In the genomic region with DNA sequence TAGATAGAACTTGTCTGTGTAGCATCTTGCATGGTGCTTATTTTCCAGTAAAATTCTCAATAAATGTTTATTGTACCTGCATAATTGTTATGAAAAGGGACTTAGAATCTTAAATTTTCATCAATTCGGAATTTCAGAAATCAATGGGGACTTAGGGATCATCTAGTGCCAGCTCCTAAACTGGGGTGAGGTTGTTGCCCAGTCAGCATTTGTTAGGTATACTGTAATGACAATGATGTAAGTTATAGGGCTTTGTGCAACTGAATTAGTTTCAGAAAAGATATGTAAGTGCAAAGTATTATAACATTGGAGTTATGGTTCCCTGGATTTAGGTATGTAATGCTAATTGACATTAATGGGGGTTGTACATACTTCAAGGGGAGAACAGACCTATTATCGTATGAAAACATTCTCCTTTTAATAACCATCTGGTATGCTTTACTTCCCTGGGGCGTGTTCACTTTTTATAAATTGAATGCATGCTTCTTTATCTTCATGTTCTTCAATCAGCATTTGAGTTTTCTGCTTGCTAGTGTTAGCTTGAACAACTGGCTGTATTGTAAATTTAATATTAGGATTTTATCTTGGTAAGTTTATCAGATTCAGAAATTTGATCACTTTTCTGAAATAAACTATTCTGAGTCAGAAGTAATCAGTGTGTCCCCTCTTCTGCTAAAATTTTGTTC, we compare ENCODE assay signal across 21 cellular contexts.
DNase-seq lines count a peak whose midpoint lies in the region; ATAC-seq, FAIRE-seq and TF ChIP-seq lines count a peak whose summit lies in the region.
"Had no signal": no experiment of that assay in that cellular context is flagged by ENCODE, and none has a peak within 500 bp of the region (broad histone marks: within the 10 kb centered on the region; RNA-seq: fewer than 3 reads in every experiment).

No MANE protein-coding gene starts in this region.

- H3K4me3 ChIP-seq in HepG2 (replicated peaks in 1 of 3; ENCODE audit: insufficient read depth in 1 of 3, low read depth in 2 of 3, low read length in 3 of 3) (no peak overlapping the region), right lobe of liver (no peak overlapping the region), SK-N-MC (0 out of 2 replicates have a peak overlapping the region, but pooled peaks have one; percentile 15)
- H3K4me3 ChIP-seq: MG63, SJSA1 had no signal

- H3K9ac ChIP-seq in HepG2 (ENCODE audit: insufficient read depth, low read depth, low read length), result no peak overlapping the region
- no peak overlapping the region for H3K9ac ChIP-seq in SK-N-MC (ENCODE audit: insufficient read length)

- FAIRE-seq in HepG2 (lab: Jason Lieb, UNC), result no peak
- FAIRE-seq: GM12891 had no signal

- POLR2A ChIA-PET in HepG2 (lab: Yijun Ruan, JAX), result no interaction called here

- no peak overlapping the region for H3K4me2 ChIP-seq in HepG2 (ENCODE audit: low read depth, low read length)

- intact Hi-C loops in HepG2 (cut with micrococcal nuclease; ENCODE audit: unreplicated experiment) (no loop called here), right lobe of liver (cut with DNase I) (no loop called here)

- H3K27ac ChIP-seq in HepG2 (ENCODE audit: extremely low read length, insufficient read depth, low read length), result no peak overlapping the region
- H3K27ac ChIP-seq in right lobe of liver, result no peak overlapping the region
- no peak overlapping the region for H3K27ac ChIP-seq in SK-N-MC
- H3K27ac ChIP-seq: C4-2B, SJSA1 had no signal

- peaks cover 7% of the 10 kb centered on the region for H3K36me3 Mint-ChIP-seq in chondrocyte (ENCODE audit: low read depth)

- no peak for ATAC-seq in HepG2
- no peak for ATAC-seq in right lobe of liver
- no peak for ATAC-seq in HG03565 (IDR thresholded peaks at IDR 0.05; ENCODE audit: unreplicated experiment)
- ATAC-seq in GM21723 (IDR thresholded peaks at IDR 0.05; ENCODE audit: unreplicated experiment), result no peak
- ATAC-seq: CD8-positive, alpha-beta T cell had no signal

- H3K27ac Mint-ChIP-seq in chondrocyte (ENCODE audit: unreplicated experiment), result no peak overlapping the region
- H3K27ac Mint-ChIP-seq: B cell; CD8-positive, alpha-beta T cell had no signal

- CTCF ChIA-PET in HepG2 (lab: Yijun Ruan, JAX; ENCODE audit: low intra/inter-chr PET ratio, low total read pairs), result no interaction called here

- no peaks in the 10 kb centered on the region for H3K27me3 ChIP-seq in HepG2 (ENCODE audit: control insufficient read depth in 1 of 2, insufficient read depth in 2 of 2, low read length in 2 of 2)
- no peaks in the 10 kb centered on the region for H3K27me3 ChIP-seq in right lobe of liver
- H3K27me3 ChIP-seq: MG63, SJSA1 had no signal

- H4K20me1 ChIP-seq in HepG2 (ENCODE audit: insufficient read depth, low read length), result no peaks in the 10 kb centered on the region

- TF ChIP-seq EP300 in HepG2 (IDR thresholded peaks at IDR 0.05; ENCODE audit: low read depth in 2 of 2, low read length in 2 of 2), result no peak
- TF ChIP-seq EP300 in HepG2 (CRISPR knock-in tag; IDR thresholded peaks at IDR 0.05; ENCODE audit: borderline replicate concordance), result no peak

- H3K9me3 ChIP-seq in HepG2 (ENCODE audit: low read length), result no peaks in the 10 kb centered on the region
- H3K9me3 ChIP-seq in right lobe of liver, result no peaks in the 10 kb centered on the region
- H3K9me3 ChIP-seq in SK-N-MC (ENCODE audit: low read depth, low read length), result no peaks in the 10 kb centered on the region
- H3K9me3 ChIP-seq: Caco-2, SJSA1 had no signal

- TF ChIP-seq RAD21 in HepG2 (CRISPR knock-in tag; IDR thresholded peaks at IDR 0.05), result no peak

- 38% methylated on average over 3 of the region's 3 CpGs for WGBS in HepG2 (ENCODE audit: low lambda C conversion rate)
- 82% methylated on average over 3 of the region's 3 CpGs for WGBS in right lobe of liver (ENCODE audit: insufficient coverage, low coverage, low lambda C conversion rate, missing lambda C conversion rate)

- H3K4me3 Mint-ChIP-seq in chondrocyte (ENCODE audit: unreplicated experiment), result no peak overlapping the region
- H3K4me3 Mint-ChIP-seq: B cell; CD8-positive, alpha-beta T cell had no signal

- DNase-seq in HepG2 (ENCODE audit: low spot score) (no peak), right lobe of liver (no peak), NCI-H146 (lab: John Stamatoyannopoulos, UW) (peak; percentile 73), SK-N-MC (ENCODE audit: low read depth, low spot score) (no peak), chondrocyte (ENCODE audit: low spot score) (no peak)
- DNase-seq: Caco-2; CD8-positive, alpha-beta T cell; GF-D8; KG1; MG63; NCI-H1436; NCI-H345; NCI-H526; Right ventricle myocardium superior; RPMI8226 had no signal

- peaks cover 8% of the 10 kb centered on the region for H3K9me3 Mint-ChIP-seq in chondrocyte (ENCODE audit: low read depth)

- no peaks in the 10 kb centered on the region for H3K27me3 Mint-ChIP-seq in chondrocyte (ENCODE audit: low read depth)
- H3K27me3 Mint-ChIP-seq: B cell had no signal

- H3K4me1 Mint-ChIP-seq in chondrocyte (ENCODE audit: low read depth), result no peaks in the 10 kb centered on the region
- H3K4me1 Mint-ChIP-seq: B cell had no signal

- H3K36me3 ChIP-seq in HepG2 (replicated peaks in 1 of 2; ENCODE audit: control insufficient read depth in 1 of 2, insufficient read depth in 2 of 2, low read length in 2 of 2) (no peaks in the 10 kb centered on the region), right lobe of liver (no peaks in the 10 kb centered on the region), SK-N-MC (ENCODE audit: insufficient read depth, low read length) (no peaks in the 10 kb centered on the region)
- H3K36me3 ChIP-seq: MG63, SJSA1 had no signal

- no TSS peak for BruUV-seq in HepG2 (replicated peaks; lab: Mats Ljungman, UMichigan)

- TF ChIP-seq POLR2A in HepG2 (IDR thresholded peaks at IDR 0.05; ENCODE audit: insufficient read depth in 1 of 2, low read depth in 2 of 2, low read length in 2 of 2) (no peak), right lobe of liver (IDR thresholded peaks at IDR 0.05) (no peak)

- no peak overlapping the region for H2AFZ ChIP-seq in HepG2 (ENCODE audit: low read length)

- H3K79me2 ChIP-seq in HepG2 (ENCODE audit: insufficient read depth, low read length), result no peaks in the 10 kb centered on the region

- H3K4me1 ChIP-seq in HepG2 (ENCODE audit: insufficient read depth, low read length), result no peaks in the 10 kb centered on the region
- H3K4me1 ChIP-seq in right lobe of liver, result no peaks in the 10 kb centered on the region
- H3K4me1 ChIP-seq: Caco-2, SJSA1 had no signal

- in situ Hi-C loops in HepG2 (cut with HindIII; ENCODE audit: extremely low pct_ligation_motif_present, low pct_unique_long_range_greater_than_20kb), result no loop called here

- no peak for TF ChIP-seq CTCF in HepG2 (CRISPR knock-in tag; IDR thresholded peaks at IDR 0.05)
- no peak for TF ChIP-seq CTCF in right lobe of liver (IDR thresholded peaks at IDR 0.05)
- TF ChIP-seq CTCF in chondrocyte (IDR thresholded peaks at IDR 0.05), result no peak

TF ChIP-seq in HepG2, 621 proteins besides CTCF, POLR2A, EP300 and RAD21:
- TF ChIP-seq POLR2AphosphoS2 (IDR thresholded peaks at IDR 0.05; ENCODE audit: low read depth, low read length) (no peak), ZNF607 (CRISPR knock-in tag; IDR thresholded peaks at IDR 0.05; ENCODE audit: borderline replicate concordance) (no peak), MAFF (IDR thresholded peaks at IDR 0.05; ENCODE audit: low read depth, low read length) (peak; percentile 70; the same call in 1 of the 2 replicates), ZC3H13 (CRISPR knock-in tag; IDR thresholded peaks at IDR 0.05) (no peak), ZC3H4 (CRISPR knock-in tag; IDR thresholded peaks at IDR 0.05; ENCODE audit: borderline replicate concordance) (no peak), MAFK (conservative IDR thresholded peaks at IDR 0.05 in 1 of 2, IDR thresholded peaks at IDR 0.05 in 1 of 2; ENCODE audit: low read length in 2 of 2) (peak in 1 of 2 experiments; percentile 79; a peak in 3 of 4 replicates), ZFY (CRISPR knock-in tag; IDR thresholded peaks at IDR 0.05) (no peak), NAIF1 (CRISPR knock-in tag; IDR thresholded peaks at IDR 0.05; ENCODE audit: borderline replicate concordance) (no peak), SP5 (CRISPR knock-in tag; IDR thresholded peaks at IDR 0.05; ENCODE audit: borderline replicate concordance, low read depth) (no peak)
- TF ChIP-seq, protein P1, sequence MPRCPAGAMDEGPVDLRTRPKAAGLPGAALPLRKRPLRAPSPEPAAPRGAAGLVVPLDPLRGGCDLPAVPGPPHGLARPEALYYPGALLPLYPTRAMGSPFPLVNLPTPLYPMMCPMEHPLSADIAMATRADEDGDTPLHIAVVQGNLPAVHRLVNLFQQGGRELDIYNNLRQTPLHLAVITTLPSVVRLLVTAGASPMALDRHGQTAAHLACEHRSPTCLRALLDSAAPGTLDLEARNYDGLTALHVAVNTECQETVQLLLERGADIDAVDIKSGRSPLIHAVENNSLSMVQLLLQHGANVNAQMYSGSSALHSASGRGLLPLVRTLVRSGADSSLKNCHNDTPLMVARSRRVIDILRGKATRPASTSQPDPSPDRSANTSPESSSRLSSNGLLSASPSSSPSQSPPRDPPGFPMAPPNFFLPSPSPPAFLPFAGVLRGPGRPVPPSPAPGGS (CRISPR knock-in tag; IDR thresholded peaks at IDR 0.05), result no peak
- TF ChIP-seq, protein P2, sequence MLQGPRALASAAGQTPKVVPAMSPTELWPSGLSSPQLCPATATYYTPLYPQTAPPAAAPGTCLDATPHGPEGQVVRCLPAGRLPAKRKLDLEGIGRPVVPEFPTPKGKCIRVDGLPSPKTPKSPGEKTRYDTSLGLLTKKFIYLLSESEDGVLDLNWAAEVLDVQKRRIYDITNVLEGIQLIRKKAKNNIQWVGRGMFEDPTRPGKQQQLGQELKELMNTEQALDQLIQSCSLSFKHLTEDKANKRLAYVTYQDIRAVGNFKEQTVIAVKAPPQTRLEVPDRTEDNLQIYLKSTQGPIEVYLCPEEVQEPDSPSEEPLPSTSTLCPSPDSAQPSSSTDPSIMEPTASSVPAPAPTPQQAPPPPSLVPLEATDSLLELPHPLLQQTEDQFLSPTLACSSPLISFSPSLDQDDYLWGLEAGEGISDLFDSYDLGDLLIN (CRISPR knock-in tag; IDR thresholded peaks at IDR 0.05; ENCODE audit: borderline replicate concordance), result no peak
